In genomic region chr12:130579231-130579630, GRCh38 we compare ENCODE assay signal across 35 cellular contexts.
"Had no signal": no experiment of that assay in that cellular context is flagged by ENCODE, and none has a peak within 500 bp of the region (broad histone marks: within the 10 kb centered on the region; RNA-seq: fewer than 3 reads in every experiment).

No MANE protein-coding gene starts in this region.

- H3K9ac ChIP-seq: KMS-11 had no signal

- DNase-seq: Karpas-422, Kasumi-1, KBM-7, KG1, MG63, MM.1S, MV-4-11, NCI-H1048, NCI-H1092, NCI-H1092 treated with DMSO at 0.1 percent for 48 hours, NCI-H1105, NCI-H1105 treated with DMSO at 0.1 percent for 48 hours, NCI-H1417, NCI-H1417 treated with DMSO at 0.1 percent for 48 hours, NCI-H1436, NCI-H1436 treated with DMSO at 0.1 percent for 48 hours, NCI-H146, NCI-H1694, NCI-H1694 treated with DMSO at 0.1 percent for 48 hours, NCI-H187, NCI-H187 treated with DMSO at 0.1 percent for 48 hours, NCI-H1930, NCI-H2029, NCI-H2029 treated with DMSO at 0.1 percent for 48 hours, NCI-H2081, NCI-H2081 treated with DMSO at 0.1 percent for 48 hours, NCI-H2107, NCI-H2171, NCI-H2171 treated with DMSO at 0.1 percent for 48 hours, NCI-H2227 treated with DMSO at 0.1 percent for 48 hours, NCI-H226, NCI-H345, NCI-H446, NCI-H446 treated with DMSO at 0.1 percent for 48 hours had no signal

- H3K27ac ChIP-seq: KMS-11 had no signal

- H3K4me2 ChIP-seq: KMS-11 had no signal

- H3K27me3 ChIP-seq: MG63 had no signal

- H3K9me3 ChIP-seq: MG63 had no signal

- H3K4me3 ChIP-seq: MG63 had no signal

- H3K36me3 ChIP-seq: MG63 had no signal
